Comparison of ENCODE assay signal across 11 cellular contexts in the genomic region with DNA sequence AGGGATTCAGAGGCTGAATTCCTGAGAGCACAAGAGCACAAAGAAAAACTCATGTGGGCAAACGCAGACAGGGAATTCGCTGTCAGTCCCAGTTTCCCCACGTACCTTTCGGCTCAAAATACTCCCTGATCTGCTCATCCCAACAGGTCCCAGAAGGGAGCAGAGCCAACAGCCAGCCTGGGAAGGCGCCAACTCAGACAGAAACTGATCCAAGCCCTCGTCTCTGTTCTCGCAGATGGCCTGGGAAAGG.
DNase-seq lines count a peak whose midpoint lies in the region; ATAC-seq and TF ChIP-seq lines count a peak whose summit lies in the region.
"Had no signal": no experiment of that assay in that cellular context is flagged by ENCODE, and none has a peak within 500 bp of the region (broad histone marks: within the 10 kb centered on the region; RNA-seq: fewer than 3 reads in every experiment).

No MANE protein-coding gene starts in this region.

- no peak for ATAC-seq in central memory CD8-positive, alpha-beta T cell (replicated peaks; ENCODE audit: extremely low read depth, poor library complexity, severe bottlenecking)
- no peak for ATAC-seq in naive B cell (ENCODE audit: low read depth in 2 of 2)
- no peak for ATAC-seq in GM21390 (IDR thresholded peaks at IDR 0.05; ENCODE audit: unreplicated experiment)
- no peak for ATAC-seq in GM21619 (IDR thresholded peaks at IDR 0.05; ENCODE audit: unreplicated experiment)

- H3K4me1 Mint-ChIP-seq in CD14-positive monocyte (peaks cover 20% of the 10 kb centered on the region), naive B cell (peaks cover 32 to 87% (median 40%) of the 10 kb centered on the region in 3 donors)
- H3K4me1 Mint-ChIP-seq in central memory CD8-positive, alpha-beta T cell = peaks cover 24% of the 10 kb centered on the region

- no peak for TF ChIP-seq CTCF in CD14-positive monocyte (IDR thresholded peaks at IDR 0.05)

- H3K36me3 Mint-ChIP-seq in CD14-positive monocyte (no peaks in the 10 kb centered on the region), naive B cell (peaks cover 0 to 6% of the 10 kb centered on the region in 2 donors)
- H3K36me3 Mint-ChIP-seq in central memory CD8-positive, alpha-beta T cell (ENCODE audit: insufficient read depth) = no peaks in the 10 kb centered on the region

- peak overlapping the region; percentile 71 to 88 for H3K4me3 Mint-ChIP-seq in CD14-positive monocyte
- peak overlapping the region; percentile 62 for H3K4me3 Mint-ChIP-seq in central memory CD8-positive, alpha-beta T cell
- H3K4me3 Mint-ChIP-seq in naive B cell = peak overlapping the region; percentile 70 to 95 (median 80)

- intact Hi-C loops in CD14-positive monocyte (cut with micrococcal nuclease) = no loop called here

- H3K9me3 Mint-ChIP-seq in CD14-positive monocyte (peaks cover 5 to 22% (median 7%) of the 10 kb centered on the region in 7 donors), naive B cell (peaks cover 0 to 5% (median 0%) of the 10 kb centered on the region in 7 donors)
- H3K9me3 Mint-ChIP-seq in central memory CD8-positive, alpha-beta T cell = no peaks in the 10 kb centered on the region

- H3K27me3 Mint-ChIP-seq in CD14-positive monocyte (ENCODE audit: low read depth in 3 of 3) (peaks cover 18 to 43% (median 41%) of the 10 kb centered on the region in 3 donors), naive B cell (no peaks in the 10 kb centered on the region)
- peaks cover 28% of the 10 kb centered on the region for H3K27me3 Mint-ChIP-seq in central memory CD8-positive, alpha-beta T cell

- H3K27ac Mint-ChIP-seq in CD14-positive monocyte (peak overlapping the region in 5 of 7 donors; percentile 65 to 82 (median 74)), naive B cell (peak overlapping the region; percentile 88 to 99 (median 95))
- no peak overlapping the region for H3K27ac Mint-ChIP-seq in central memory CD8-positive, alpha-beta T cell (ENCODE audit: low read depth)

- DNase-seq in CD14-positive monocyte (ENCODE audit: low spot score) (no peak), NCI-H2107 (lab: John Stamatoyannopoulos, UW) (peak; percentile 47), naive B cell (no peak), SKM-1 treated with dmso at 0.1 percent for 144 hours (lab: John Stamatoyannopoulos, UW; ENCODE audit: unreplicated experiment) (no peak), occipital lobe (lab: John Stamatoyannopoulos, UW) (no peak)
- DNase-seq in central memory CD8-positive, alpha-beta T cell (ENCODE audit: low spot score in 2 of 2) = no peak
- DNase-seq: effector CD4-positive, alpha-beta T cell; NCI-H510A treated with DMSO at 0.1 percent for 48 hours; stimulated activated CD4-positive, alpha-beta T cell treated with anti-CD3 and anti-CD28 coated beads, Interleukin-1b, Interleukin-23, amount 100 ng/mL, for 48 hours had no signal
